In the genomic region with DNA sequence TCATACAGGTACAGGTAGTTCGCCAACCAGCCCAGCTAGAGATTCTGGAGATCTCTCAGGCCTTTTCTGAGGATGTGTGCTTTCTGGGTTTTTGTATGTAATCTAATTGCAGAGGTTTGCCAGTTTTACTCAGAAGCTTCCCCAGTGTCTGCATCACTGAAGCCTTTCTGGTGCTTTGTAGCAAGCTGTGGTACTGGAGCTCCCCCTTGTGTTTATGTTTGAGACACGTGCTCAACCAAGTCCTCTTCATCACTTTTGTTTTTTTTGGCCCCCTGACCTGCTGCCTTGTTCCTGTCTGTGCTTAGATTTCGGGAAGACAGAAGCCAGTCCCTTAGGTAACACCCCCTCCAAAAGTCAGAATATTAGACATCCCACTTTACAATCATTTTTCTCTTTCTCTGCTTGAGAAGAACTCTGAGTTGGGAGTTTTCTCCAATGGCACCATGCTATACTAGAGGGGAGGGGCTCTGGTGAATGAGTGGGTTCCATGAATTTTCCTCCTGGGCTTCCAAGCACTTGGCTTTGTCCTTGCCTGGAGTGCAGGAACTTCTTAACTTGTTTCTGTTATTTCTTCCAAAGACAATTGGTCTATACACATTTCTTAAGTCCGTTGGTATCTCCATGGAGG, we compare ENCODE assay signal across 1 cellular context.
TF ChIP-seq lines count a peak whose summit lies in the region.

No MANE protein-coding gene starts in this region.

TF ChIP-seq in HepG2, 621 proteins besides CTCF, POLR2A, EP300 and RAD21 (continued from another document):
- TF ChIP-seq NR2F6 (IDR thresholded peaks at IDR 0.05) (no peak), NR2F6 (CRISPR knock-in tag; IDR thresholded peaks at IDR 0.05) (no peak), HNF4G (IDR thresholded peaks at IDR 0.05; ENCODE audit: borderline replicate concordance, low read depth, low read length) (no peak), HNF4G (CRISPR knock-in tag; IDR thresholded peaks at IDR 0.05; ENCODE audit: borderline replicate concordance, low read depth) (no peak), ZNF530 (CRISPR knock-in tag; IDR thresholded peaks at IDR 0.05; ENCODE audit: low read depth) (no peak), MYC (CRISPR knock-in tag; IDR thresholded peaks at IDR 0.05; ENCODE audit: borderline replicate concordance) (0 out of 2 replicates have a peak, but pooled peaks have one; percentile 23), STAG1 (CRISPR knock-in tag; IDR thresholded peaks at IDR 0.05) (peak; percentile 85), RFX3 (CRISPR knock-in tag; IDR thresholded peaks at IDR 0.05) (no peak), BHLHE40 (IDR thresholded peaks at IDR 0.05; ENCODE audit: low read length) (peak; percentile 65; the same call in 1 of the 2 replicates), ZNF549 (CRISPR knock-in tag; IDR thresholded peaks at IDR 0.05) (no peak), PAWR (CRISPR knock-in tag; IDR thresholded peaks at IDR 0.05; ENCODE audit: borderline replicate concordance) (no peak), CENPT (CRISPR knock-in tag; IDR thresholded peaks at IDR 0.05; ENCODE audit: low read depth) (no peak), ZNF207 (IDR thresholded peaks at IDR 0.05; ENCODE audit: borderline replicate concordance) (no peak), FOXA3 (CRISPR knock-in tag; IDR thresholded peaks at IDR 0.05) (no peak), ATRX (CRISPR knock-in tag; IDR thresholded peaks at IDR 0.05; ENCODE audit: borderline replicate concordance) (no peak), ISL2 (CRISPR knock-in tag; IDR thresholded peaks at IDR 0.05) (no peak), MAFG (CRISPR knock-in tag; IDR thresholded peaks at IDR 0.05) (no peak), ZNF678 (CRISPR knock-in tag; IDR thresholded peaks at IDR 0.05) (no peak), SMAD3 (CRISPR knock-in tag; IDR thresholded peaks at IDR 0.05) (no peak), STAT5B (CRISPR knock-in tag; IDR thresholded peaks at IDR 0.05) (no peak), NR2C2 (CRISPR knock-in tag; IDR thresholded peaks at IDR 0.05; ENCODE audit: borderline replicate concordance) (no peak), ZC3H13 (CRISPR knock-in tag; IDR thresholded peaks at IDR 0.05) (no peak), TEAD2 (CRISPR knock-in tag; IDR thresholded peaks at IDR 0.05) (no peak), ZNF615 (CRISPR knock-in tag; IDR thresholded peaks at IDR 0.05; ENCODE audit: borderline replicate concordance) (no peak), SMC3 (IDR thresholded peaks at IDR 0.05; ENCODE audit: low read length) (peak; percentile 75), CEBPG (CRISPR knock-in tag; IDR thresholded peaks at IDR 0.05) (no peak), GATAD1 (CRISPR knock-in tag; IDR thresholded peaks at IDR 0.05) (no peak), MIER2 (CRISPR knock-in tag; IDR thresholded peaks at IDR 0.05) (no peak), SMYD3 (CRISPR knock-in tag; IDR thresholded peaks at IDR 0.05) (no peak), TRIM24 (CRISPR knock-in tag; IDR thresholded peaks at IDR 0.05) (no peak), SIN3B (IDR thresholded peaks at IDR 0.05; ENCODE audit: low read length) (no peak)
- TF ChIP-seq, protein P1, sequence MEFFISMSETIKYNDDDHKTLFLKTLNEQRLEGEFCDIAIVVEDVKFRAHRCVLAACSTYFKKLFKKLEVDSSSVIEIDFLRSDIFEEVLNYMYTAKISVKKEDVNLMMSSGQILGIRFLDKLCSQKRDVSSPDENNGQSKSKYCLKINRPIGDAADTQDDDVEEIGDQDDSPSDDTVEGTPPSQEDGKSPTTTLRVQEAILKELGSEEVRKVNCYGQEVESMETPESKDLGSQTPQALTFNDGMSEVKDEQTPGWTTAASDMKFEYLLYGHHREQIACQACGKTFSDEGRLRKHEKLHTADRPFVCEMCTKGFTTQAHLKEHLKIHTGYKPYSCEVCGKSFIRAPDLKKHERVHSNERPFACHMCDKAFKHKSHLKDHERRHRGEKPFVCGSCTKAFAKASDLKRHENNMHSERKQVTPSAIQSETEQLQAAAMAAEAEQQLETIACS (CRISPR knock-in tag; IDR thresholded peaks at IDR 0.05): no peak
- TF ChIP-seq, protein P2, sequence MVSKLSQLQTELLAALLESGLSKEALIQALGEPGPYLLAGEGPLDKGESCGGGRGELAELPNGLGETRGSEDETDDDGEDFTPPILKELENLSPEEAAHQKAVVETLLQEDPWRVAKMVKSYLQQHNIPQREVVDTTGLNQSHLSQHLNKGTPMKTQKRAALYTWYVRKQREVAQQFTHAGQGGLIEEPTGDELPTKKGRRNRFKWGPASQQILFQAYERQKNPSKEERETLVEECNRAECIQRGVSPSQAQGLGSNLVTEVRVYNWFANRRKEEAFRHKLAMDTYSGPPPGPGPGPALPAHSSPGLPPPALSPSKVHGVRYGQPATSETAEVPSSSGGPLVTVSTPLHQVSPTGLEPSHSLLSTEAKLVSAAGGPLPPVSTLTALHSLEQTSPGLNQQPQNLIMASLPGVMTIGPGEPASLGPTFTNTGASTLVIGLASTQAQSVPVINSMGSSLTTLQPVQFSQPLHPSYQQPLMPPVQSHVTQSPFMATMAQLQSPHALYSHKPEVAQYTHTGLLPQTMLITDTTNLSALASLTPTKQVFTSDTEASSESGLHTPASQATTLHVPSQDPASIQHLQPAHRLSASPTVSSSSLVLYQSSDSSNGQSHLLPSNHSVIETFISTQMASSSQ (IDR thresholded peaks at IDR 0.05; ENCODE audit: low read depth): no peak
- TF ChIP-seq, protein P2 (CRISPR knock-in tag; IDR thresholded peaks at IDR 0.05; ENCODE audit: borderline replicate concordance): no peak
- TF ChIP-seq, protein P3, sequence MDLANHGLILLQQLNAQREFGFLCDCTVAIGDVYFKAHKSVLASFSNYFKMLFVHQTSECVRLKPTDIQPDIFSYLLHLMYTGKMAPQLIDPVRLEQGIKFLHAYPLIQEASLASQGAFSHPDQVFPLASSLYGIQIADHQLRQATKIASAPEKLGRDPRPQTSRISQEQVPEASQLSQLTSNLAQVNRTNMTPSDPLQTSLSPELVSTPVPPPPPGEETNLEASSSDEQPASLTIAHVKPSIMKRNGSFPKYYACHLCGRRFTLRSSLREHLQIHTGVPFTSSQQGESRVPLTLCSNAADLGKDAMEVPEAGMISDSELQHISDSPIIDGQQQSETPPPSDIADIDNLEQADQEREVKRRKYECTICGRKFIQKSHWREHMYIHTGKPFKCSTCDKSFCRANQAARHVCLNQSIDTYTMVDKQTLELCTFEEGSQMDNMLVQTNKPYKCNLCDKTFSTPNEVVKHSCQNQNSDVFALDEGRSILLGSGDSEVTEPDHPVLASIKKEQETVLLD (CRISPR knock-in tag; IDR thresholded peaks at IDR 0.05; ENCODE audit: low read depth): no peak
- TF ChIP-seq, protein P4, sequence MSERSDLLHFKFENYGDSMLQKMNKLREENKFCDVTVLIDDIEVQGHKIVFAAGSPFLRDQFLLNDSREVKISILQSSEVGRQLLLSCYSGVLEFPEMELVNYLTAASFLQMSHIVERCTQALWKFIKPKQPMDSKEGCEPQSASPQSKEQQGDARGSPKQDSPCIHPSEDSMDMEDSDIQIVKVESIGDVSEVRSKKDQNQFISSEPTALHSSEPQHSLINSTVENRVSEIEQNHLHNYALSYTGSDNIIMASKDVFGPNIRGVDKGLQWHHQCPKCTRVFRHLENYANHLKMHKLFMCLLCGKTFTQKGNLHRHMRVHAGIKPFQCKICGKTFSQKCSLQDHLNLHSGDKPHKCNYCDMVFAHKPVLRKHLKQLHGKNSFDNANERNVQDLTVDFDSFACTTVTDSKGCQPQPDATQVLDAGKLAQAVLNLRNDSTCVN (CRISPR knock-in tag; IDR thresholded peaks at IDR 0.05; ENCODE audit: borderline replicate concordance): no peak
- TF ChIP-seq, protein P5, sequence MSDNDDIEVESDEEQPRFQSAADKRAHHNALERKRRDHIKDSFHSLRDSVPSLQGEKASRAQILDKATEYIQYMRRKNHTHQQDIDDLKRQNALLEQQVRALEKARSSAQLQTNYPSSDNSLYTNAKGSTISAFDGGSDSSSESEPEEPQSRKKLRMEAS (IDR thresholded peaks at IDR 0.05): 0 out of 2 replicates have a peak, but pooled peaks have one; percentile 37
- TF ChIP-seq, protein P6, sequence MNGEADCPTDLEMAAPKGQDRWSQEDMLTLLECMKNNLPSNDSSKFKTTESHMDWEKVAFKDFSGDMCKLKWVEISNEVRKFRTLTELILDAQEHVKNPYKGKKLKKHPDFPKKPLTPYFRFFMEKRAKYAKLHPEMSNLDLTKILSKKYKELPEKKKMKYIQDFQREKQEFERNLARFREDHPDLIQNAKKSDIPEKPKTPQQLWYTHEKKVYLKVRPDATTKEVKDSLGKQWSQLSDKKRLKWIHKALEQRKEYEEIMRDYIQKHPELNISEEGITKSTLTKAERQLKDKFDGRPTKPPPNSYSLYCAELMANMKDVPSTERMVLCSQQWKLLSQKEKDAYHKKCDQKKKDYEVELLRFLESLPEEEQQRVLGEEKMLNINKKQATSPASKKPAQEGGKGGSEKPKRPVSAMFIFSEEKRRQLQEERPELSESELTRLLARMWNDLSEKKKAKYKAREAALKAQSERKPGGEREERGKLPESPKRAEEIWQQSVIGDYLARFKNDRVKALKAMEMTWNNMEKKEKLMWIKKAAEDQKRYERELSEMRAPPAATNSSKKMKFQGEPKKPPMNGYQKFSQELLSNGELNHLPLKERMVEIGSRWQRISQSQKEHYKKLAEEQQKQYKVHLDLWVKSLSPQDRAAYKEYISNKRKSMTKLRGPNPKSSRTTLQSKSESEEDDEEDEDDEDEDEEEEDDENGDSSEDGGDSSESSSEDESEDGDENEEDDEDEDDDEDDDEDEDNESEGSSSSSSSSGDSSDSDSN (CRISPR knock-in tag; IDR thresholded peaks at IDR 0.05): no peak
- TF ChIP-seq, protein P7, sequence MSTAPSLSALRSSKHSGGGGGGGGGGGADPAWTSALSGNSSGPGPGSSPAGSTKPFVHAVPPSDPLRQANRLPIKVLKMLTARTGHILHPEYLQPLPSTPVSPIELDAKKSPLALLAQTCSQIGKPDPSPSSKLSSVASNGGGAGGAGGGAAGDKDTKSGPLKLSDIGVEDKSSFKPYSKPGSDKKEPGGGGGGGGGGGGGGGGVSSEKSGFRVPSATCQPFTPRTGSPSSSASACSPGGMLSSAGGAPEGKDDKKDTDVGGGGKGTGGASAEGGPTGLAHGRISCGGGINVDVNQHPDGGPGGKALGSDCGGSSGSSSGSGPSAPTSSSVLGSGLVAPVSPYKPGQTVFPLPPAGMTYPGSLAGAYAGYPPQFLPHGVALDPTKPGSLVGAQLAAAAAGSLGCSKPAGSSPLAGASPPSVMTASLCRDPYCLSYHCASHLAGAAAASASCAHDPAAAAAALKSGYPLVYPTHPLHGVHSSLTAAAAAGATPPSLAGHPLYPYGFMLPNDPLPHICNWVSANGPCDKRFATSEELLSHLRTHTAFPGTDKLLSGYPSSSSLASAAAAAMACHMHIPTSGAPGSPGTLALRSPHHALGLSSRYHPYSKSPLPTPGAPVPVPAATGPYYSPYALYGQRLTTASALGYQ (CRISPR knock-in tag; IDR thresholded peaks at IDR 0.05): no peak
- TF ChIP-seq, protein P8, sequence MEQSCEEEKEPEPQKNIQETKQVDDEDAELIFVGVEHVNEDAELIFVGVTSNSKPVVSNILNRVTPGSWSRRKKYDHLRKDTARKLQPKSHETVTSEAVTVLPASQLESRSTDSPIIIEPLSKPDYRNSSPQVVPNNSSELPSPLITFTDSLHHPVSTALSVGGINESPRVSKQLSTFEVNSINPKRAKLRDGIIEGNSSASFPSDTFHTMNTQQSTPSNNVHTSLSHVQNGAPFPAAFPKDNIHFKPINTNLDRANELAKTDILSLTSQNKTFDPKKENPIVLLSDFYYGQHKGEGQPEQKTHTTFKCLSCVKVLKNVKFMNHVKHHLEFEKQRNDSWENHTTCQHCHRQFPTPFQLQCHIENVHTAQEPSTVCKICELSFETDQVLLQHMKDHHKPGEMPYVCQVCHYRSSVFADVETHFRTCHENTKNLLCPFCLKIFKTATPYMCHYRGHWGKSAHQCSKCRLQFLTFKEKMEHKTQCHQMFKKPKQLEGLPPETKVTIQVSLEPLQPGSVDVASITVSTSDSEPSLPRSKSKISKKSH (CRISPR knock-in tag; IDR thresholded peaks at IDR 0.05; ENCODE audit: borderline replicate concordance): no peak
- TF ChIP-seq, protein P9, sequence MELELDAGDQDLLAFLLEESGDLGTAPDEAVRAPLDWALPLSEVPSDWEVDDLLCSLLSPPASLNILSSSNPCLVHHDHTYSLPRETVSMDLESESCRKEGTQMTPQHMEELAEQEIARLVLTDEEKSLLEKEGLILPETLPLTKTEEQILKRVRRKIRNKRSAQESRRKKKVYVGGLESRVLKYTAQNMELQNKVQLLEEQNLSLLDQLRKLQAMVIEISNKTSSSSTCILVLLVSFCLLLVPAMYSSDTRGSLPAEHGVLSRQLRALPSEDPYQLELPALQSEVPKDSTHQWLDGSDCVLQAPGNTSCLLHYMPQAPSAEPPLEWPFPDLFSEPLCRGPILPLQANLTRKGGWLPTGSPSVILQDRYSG (CRISPR knock-in tag; IDR thresholded peaks at IDR 0.05): no peak
